29 cellular contexts compared by ENCODE assay signal in the genomic region with DNA sequence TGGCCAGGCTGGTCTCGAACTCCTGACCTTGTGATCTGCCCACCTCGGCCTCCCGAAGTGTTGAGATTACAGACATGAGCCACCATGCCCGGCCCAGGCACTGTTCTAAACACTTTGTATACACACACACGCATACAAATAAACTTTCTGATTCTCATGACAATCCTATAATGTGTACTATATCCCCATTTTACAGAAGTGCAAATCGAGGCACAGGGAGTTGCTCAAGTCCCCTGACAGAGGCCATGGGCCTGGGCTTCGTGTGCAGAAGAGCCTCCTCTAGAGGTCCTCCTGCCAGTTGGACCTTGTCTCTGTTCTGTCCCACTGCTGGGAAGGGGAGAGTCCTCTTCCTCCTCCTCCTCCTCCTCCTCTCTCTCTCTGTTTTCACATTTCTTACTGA.
"Had no signal": no experiment of that assay in that cellular context is flagged by ENCODE, and none has a peak within 500 bp of the region (broad histone marks: within the 10 kb centered on the region; RNA-seq: fewer than 3 reads in every experiment).

No MANE protein-coding gene starts in this region.

- H3K4me1 ChIP-seq: stomach, suprapubic skin, testis, thyroid gland, tibial artery, tibial nerve, upper lobe of left lung, upper lobe of right lung, uterus, vagina had no signal

- ATAC-seq: stimulated activated effector memory CD8-positive, alpha-beta T cell treated with anti-CD3 and anti-CD28 coated beads, Interleukin-12 subunit alpha, Interleukin-12 subunit beta, amount 100 ng/mL, for 72 hours; stimulated activated memory B cell treated with anti-CD40 and anti-IgM and Interleukin-4, amounts not matched to agents 10 μg/mL and 1 μg/mL and 100 μg/mL, for 72 hours; stimulated activated naive B cell treated with anti-CD40 and anti-IgM and Interleukin-4, amounts not matched to agents 10 μg/mL and 1 μg/mL and 100 μg/mL, for 72 hours; stimulated activated naive CD8-positive, alpha-beta T cell treated with anti-CD3 and anti-CD28 coated beads, Interleukin-15, amount 100 ng/mL, for 72 hours; stimulated activated naive CD8-positive, alpha-beta T cell treated with anti-CD3 and anti-CD28 coated beads, Interleukin-15, Interleukin-2, amounts not matched to agents 100 U/mL and 50 U/mL, for 24 hours; upper lobe of right lung had no signal

- H3K27ac Mint-ChIP-seq: stimulated activated effector memory CD8-positive, alpha-beta T cell treated with anti-CD3 and anti-CD28 coated beads, Interleukin-12 subunit alpha, Interleukin-12 subunit beta, amount 100 ng/mL, for 72 hours; stimulated activated memory B cell treated with anti-CD40 and anti-IgM and Interleukin-4, amounts not matched to agents 10 μg/mL and 1 μg/mL and 100 μg/mL, for 72 hours; stimulated activated naive B cell treated with anti-CD40 and anti-IgM and Interleukin-4, amounts not matched to agents 10 μg/mL and 1 μg/mL and 100 μg/mL, for 72 hours; stimulated activated naive CD8-positive, alpha-beta T cell treated with anti-CD3 and anti-CD28 coated beads, Interleukin-15, amount 100 ng/mL, for 72 hours; stimulated activated naive CD8-positive, alpha-beta T cell treated with anti-CD3 and anti-CD28 coated beads, Interleukin-15, Interleukin-2, amounts not matched to agents 100 ng/mL and 50 ng/mL, for 24 hours; type B pancreatic cell had no signal

- FAIRE-seq: urothelium cell line had no signal

- DNase-seq: stimulated activated CD4-positive, alpha-beta T cell treated with anti-CD3 and anti-CD28 coated beads, Interleukin-2, amount 100 ng/mL, for 48 hours; stimulated activated CD4-positive, alpha-beta T cell treated with anti-CD3 and anti-CD28 coated beads, Interleukin-4, amount 100 ng/mL, for 1 hour; stimulated activated CD4-positive, alpha-beta T cell treated with anti-CD3 and anti-CD28 coated beads, Interleukin-4, amount 100 ng/mL, for 24 hours; stimulated activated CD4-positive, alpha-beta T cell treated with anti-CD3 and anti-CD28 coated beads, Interleukin-4, amount 100 ng/mL, for 4 hours; stimulated activated CD8-positive, alpha-beta memory T cell treated with anti-CD3 and anti-CD28 coated beads, Interleukin-4, amount 100 ng/mL, for 48 hours; stimulated activated naive B cell treated with anti-CD40 and anti-IgM and Interleukin-4, amounts not matched to agents 10 μg/mL and 1 μg/mL and 100 μg/mL, for 72 hours; stimulated activated naive CD4-positive, alpha-beta T cell; stimulated activated naive CD4-positive, alpha-beta T cell treated with Interleukin-2 at 50 U/mL for 16 hours; stimulated activated naive CD8-positive, alpha-beta T cell treated with anti-CD3 and anti-CD28 coated beads, Interleukin-15, amount 100 ng/mL, for 72 hours; stimulated activated naive CD8-positive, alpha-beta T cell treated with anti-CD3 and anti-CD28 coated beads, Interleukin-15, Interleukin-2, amounts not matched to agents 100 U/mL and 50 U/mL, for 24 hours; stomach; substantia nigra; testis; thyroid gland; tibial artery; transverse colon; trophoblast cell; upper lobe of left lung; upper lobe of right lung; uterus had no signal

- H3K4me3 ChIP-seq: stomach, suprapubic skin, testis, thoracic aorta, thyroid gland, tibial artery, tibial nerve, transverse colon, upper lobe of left lung, upper lobe of right lung, uterus, vagina had no signal

- H3K27ac ChIP-seq: stomach, suprapubic skin, testis, thoracic aorta, thyroid gland, tibial artery, tibial nerve, transverse colon, upper lobe of left lung, upper lobe of right lung, uterus, vagina had no signal

- H3K9me3 Mint-ChIP-seq: stimulated activated effector memory CD8-positive, alpha-beta T cell treated with anti-CD3 and anti-CD28 coated beads, Interleukin-12 subunit alpha, Interleukin-12 subunit beta, amount 100 ng/mL, for 72 hours; stimulated activated memory B cell treated with anti-CD40 and anti-IgM and Interleukin-4, amounts not matched to agents 10 μg/mL and 1 μg/mL and 100 μg/mL, for 72 hours; stimulated activated naive B cell treated with anti-CD40 and anti-IgM and Interleukin-4, amounts not matched to agents 10 μg/mL and 1 μg/mL and 100 μg/mL, for 72 hours; stimulated activated naive CD8-positive, alpha-beta T cell treated with anti-CD3 and anti-CD28 coated beads, Interleukin-15, amount 100 ng/mL, for 72 hours; stimulated activated naive CD8-positive, alpha-beta T cell treated with anti-CD3 and anti-CD28 coated beads, Interleukin-15, Interleukin-2, amounts not matched to agents 100 ng/mL and 50 ng/mL, for 24 hours; type B pancreatic cell had no signal

- H3K9me3 ChIP-seq: stomach, suprapubic skin, testis, thoracic aorta, thyroid gland, tibial artery, tibial nerve, transverse colon, upper lobe of left lung, upper lobe of right lung, uterus, vagina had no signal

- H3K36me3 Mint-ChIP-seq: stimulated activated effector memory CD8-positive, alpha-beta T cell treated with anti-CD3 and anti-CD28 coated beads, Interleukin-12 subunit alpha, Interleukin-12 subunit beta, amount 100 ng/mL, for 72 hours; stimulated activated memory B cell treated with anti-CD40 and anti-IgM and Interleukin-4, amounts not matched to agents 10 μg/mL and 1 μg/mL and 100 μg/mL, for 72 hours; stimulated activated naive B cell treated with anti-CD40 and anti-IgM and Interleukin-4, amounts not matched to agents 10 μg/mL and 1 μg/mL and 100 μg/mL, for 72 hours; type B pancreatic cell had no signal

- H3K4me3 Mint-ChIP-seq: stimulated activated effector memory CD8-positive, alpha-beta T cell treated with anti-CD3 and anti-CD28 coated beads, Interleukin-12 subunit alpha, Interleukin-12 subunit beta, amount 100 ng/mL, for 72 hours; stimulated activated memory B cell treated with anti-CD40 and anti-IgM and Interleukin-4, amounts not matched to agents 10 μg/mL and 1 μg/mL and 100 μg/mL, for 72 hours; stimulated activated naive B cell treated with anti-CD40 and anti-IgM and Interleukin-4, amounts not matched to agents 10 μg/mL and 1 μg/mL and 100 μg/mL, for 72 hours; stimulated activated naive CD8-positive, alpha-beta T cell treated with anti-CD3 and anti-CD28 coated beads, Interleukin-15, amount 100 ng/mL, for 72 hours; stimulated activated naive CD8-positive, alpha-beta T cell treated with anti-CD3 and anti-CD28 coated beads, Interleukin-15, Interleukin-2, amounts not matched to agents 100 ng/mL and 50 ng/mL, for 24 hours; type B pancreatic cell had no signal

- H3K36me3 ChIP-seq: stomach, suprapubic skin, thoracic aorta, thyroid gland, tibial artery, tibial nerve, transverse colon, upper lobe of left lung, upper lobe of right lung, uterus, vagina had no signal

- H3K27me3 ChIP-seq: testis, thyroid gland, tibial nerve, transverse colon, upper lobe of left lung, upper lobe of right lung, uterus, vagina had no signal
